1 cellular context compared by ENCODE assay signal in the genomic region with DNA sequence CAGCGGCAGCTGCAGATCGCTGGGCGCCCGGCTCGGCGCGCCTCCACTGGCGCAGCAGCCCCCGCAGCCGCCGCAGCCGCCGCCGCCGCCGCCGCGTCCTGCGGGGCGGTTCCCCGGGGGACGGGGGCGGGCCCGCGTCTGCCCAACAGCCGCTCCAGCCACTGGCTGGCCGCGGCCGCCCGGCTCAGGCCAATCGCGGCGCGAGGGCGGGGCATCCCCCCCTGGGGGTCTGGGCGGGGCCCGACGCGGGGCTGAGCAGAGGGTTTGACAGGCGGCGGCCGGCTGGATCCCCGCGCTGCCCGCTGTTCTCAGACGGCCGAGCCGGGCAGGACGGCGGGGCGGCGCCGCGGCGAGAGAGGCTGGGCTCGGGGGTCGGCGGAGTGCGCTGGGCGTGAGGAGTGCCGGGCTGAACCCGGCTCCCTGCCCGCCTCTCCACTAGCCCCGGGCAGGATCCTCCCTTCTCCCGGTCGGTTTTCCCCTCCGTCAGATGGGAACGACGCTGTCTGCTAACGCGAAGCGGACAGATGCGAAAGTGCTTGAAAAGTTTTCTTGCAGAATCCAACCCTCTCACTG.
A peak's percentile ranks its signal among the peaks of the same experiment; 100 is the strongest.
TF ChIP-seq lines count a peak whose summit lies in the region.

GLIS1 (minus strand) TSS at position 56 of the 573 bp plus-strand sequence. CDS start 1,100 bp downstream, outside the sequence.

TF ChIP-seq in K562, 482 proteins besides CTCF, POLR2A, EP300 and RAD21 (continued from another document and continues in another):
- TF ChIP-seq, protein P1, sequence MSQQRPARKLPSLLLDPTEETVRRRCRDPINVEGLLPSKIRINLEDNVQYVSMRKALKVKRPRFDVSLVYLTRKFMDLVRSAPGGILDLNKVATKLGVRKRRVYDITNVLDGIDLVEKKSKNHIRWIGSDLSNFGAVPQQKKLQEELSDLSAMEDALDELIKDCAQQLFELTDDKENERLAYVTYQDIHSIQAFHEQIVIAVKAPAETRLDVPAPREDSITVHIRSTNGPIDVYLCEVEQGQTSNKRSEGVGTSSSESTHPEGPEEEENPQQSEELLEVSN (IDR thresholded peaks at IDR 0.05; ENCODE audit: borderline replicate concordance in 1 of 2, extremely low read depth in 1 of 2, insufficient read depth in 1 of 2, insufficient read length in 1 of 2, low read depth in 1 of 2, low read length in 1 of 2, poor library complexity in 1 of 2, severe bottlenecking in 1 of 2), result peak in 1 of 2 experiments; percentile 62
- TF ChIP-seq, protein P2, sequence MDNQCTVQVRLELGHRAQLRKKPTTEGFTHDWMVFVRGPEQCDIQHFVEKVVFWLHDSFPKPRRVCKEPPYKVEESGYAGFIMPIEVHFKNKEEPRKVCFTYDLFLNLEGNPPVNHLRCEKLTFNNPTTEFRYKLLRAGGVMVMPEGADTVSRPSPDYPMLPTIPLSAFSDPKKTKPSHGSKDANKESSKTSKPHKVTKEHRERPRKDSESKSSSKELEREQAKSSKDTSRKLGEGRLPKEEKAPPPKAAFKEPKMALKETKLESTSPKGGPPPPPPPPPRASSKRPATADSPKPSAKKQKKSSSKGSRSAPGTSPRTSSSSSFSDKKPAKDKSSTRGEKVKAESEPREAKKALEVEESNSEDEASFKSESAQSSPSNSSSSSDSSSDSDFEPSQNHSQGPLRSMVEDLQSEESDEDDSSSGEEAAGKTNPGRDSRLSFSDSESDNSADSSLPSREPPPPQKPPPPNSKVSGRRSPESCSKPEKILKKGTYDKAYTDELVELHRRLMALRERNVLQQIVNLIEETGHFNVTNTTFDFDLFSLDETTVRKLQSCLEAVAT (IDR thresholded peaks at IDR 0.05), result no peak
- no peak for TF ChIP-seq ZFP36 (IDR thresholded peaks at IDR 0.05; ENCODE audit: low read depth, low read length, partially characterized antibody)
- TF ChIP-seq NFE2L1 (tag; IDR thresholded peaks at IDR 0.05; ENCODE audit: borderline replicate concordance, low read depth), result no peak
- TF ChIP-seq SRSF7 (optimal IDR thresholded peaks at IDR 0.05; ENCODE audit: low read depth, low read length), result no peak
- TF ChIP-seq HINFP (tag; conservative IDR thresholded peaks at IDR 0.05; ENCODE audit: low read depth), result no peak
- TF ChIP-seq GATAD2B (IDR thresholded peaks at IDR 0.05; ENCODE audit: borderline replicate concordance), result 0 out of 2 replicates have a peak, but pooled peaks have one; percentile 52
- TF ChIP-seq FOSL1 (tag; conservative IDR thresholded peaks at IDR 0.05), result no peak
- no peak for TF ChIP-seq HOXB6 (CRISPR knock-in tag; IDR thresholded peaks at IDR 0.05; ENCODE audit: borderline replicate concordance)
- TF ChIP-seq PHTF2 (CRISPR knock-in tag; IDR thresholded peaks at IDR 0.05), result no peak
- TF ChIP-seq, protein P3, sequence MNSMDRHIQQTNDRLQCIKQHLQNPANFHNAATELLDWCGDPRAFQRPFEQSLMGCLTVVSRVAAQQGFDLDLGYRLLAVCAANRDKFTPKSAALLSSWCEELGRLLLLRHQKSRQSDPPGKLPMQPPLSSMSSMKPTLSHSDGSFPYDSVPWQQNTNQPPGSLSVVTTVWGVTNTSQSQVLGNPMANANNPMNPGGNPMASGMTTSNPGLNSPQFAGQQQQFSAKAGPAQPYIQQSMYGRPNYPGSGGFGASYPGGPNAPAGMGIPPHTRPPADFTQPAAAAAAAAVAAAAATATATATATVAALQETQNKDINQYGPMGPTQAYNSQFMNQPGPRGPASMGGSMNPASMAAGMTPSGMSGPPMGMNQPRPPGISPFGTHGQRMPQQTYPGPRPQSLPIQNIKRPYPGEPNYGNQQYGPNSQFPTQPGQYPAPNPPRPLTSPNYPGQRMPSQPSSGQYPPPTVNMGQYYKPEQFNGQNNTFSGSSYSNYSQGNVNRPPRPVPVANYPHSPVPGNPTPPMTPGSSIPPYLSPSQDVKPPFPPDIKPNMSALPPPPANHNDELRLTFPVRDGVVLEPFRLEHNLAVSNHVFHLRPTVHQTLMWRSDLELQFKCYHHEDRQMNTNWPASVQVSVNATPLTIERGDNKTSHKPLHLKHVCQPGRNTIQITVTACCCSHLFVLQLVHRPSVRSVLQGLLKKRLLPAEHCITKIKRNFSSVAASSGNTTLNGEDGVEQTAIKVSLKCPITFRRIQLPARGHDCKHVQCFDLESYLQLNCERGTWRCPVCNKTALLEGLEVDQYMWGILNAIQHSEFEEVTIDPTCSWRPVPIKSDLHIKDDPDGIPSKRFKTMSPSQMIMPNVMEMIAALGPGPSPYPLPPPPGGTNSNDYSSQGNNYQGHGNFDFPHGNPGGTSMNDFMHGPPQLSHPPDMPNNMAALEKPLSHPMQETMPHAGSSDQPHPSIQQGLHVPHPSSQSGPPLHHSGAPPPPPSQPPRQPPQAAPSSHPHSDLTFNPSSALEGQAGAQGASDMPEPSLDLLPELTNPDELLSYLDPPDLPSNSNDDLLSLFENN (IDR thresholded peaks at IDR 0.05; ENCODE audit: low read depth in 2 of 2, low read length in 2 of 2), result no peak
- TF ChIP-seq ZNF3 (CRISPR knock-in tag; IDR thresholded peaks at IDR 0.05), result no peak
- no peak for TF ChIP-seq SIX5 (IDR thresholded peaks at IDR 0.05; ENCODE audit: borderline replicate concordance in 1 of 2, insufficient read depth in 1 of 2, low read depth in 1 of 2, low read length in 2 of 2)
- no peak for TF ChIP-seq CREB3L1 (IDR thresholded peaks at IDR 0.05; ENCODE audit: borderline replicate concordance, low read depth)
- no peak for TF ChIP-seq REST (CRISPR knock-in tag; IDR thresholded peaks at IDR 0.05; ENCODE audit: low read depth)
- no peak for TF ChIP-seq MYNN (IDR thresholded peaks at IDR 0.05)
- no peak for TF ChIP-seq MYNN (CRISPR knock-in tag; IDR thresholded peaks at IDR 0.05)
- TF ChIP-seq, protein P4, sequence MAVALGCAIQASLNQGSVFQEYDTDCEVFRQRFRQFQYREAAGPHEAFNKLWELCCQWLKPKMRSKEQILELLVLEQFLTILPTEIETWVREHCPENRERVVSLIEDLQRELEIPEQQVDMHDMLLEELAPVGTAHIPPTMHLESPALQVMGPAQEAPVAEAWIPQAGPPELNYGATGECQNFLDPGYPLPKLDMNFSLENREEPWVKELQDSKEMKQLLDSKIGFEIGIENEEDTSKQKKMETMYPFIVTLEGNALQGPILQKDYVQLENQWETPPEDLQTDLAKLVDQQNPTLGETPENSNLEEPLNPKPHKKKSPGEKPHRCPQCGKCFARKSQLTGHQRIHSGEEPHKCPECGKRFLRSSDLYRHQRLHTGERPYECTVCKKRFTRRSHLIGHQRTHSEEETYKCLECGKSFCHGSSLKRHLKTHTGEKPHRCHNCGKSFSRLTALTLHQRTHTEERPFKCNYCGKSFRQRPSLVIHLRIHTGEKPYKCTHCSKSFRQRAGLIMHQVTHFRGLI (CRISPR knock-in tag; IDR thresholded peaks at IDR 0.05), result no peak
- TF ChIP-seq, protein P5, sequence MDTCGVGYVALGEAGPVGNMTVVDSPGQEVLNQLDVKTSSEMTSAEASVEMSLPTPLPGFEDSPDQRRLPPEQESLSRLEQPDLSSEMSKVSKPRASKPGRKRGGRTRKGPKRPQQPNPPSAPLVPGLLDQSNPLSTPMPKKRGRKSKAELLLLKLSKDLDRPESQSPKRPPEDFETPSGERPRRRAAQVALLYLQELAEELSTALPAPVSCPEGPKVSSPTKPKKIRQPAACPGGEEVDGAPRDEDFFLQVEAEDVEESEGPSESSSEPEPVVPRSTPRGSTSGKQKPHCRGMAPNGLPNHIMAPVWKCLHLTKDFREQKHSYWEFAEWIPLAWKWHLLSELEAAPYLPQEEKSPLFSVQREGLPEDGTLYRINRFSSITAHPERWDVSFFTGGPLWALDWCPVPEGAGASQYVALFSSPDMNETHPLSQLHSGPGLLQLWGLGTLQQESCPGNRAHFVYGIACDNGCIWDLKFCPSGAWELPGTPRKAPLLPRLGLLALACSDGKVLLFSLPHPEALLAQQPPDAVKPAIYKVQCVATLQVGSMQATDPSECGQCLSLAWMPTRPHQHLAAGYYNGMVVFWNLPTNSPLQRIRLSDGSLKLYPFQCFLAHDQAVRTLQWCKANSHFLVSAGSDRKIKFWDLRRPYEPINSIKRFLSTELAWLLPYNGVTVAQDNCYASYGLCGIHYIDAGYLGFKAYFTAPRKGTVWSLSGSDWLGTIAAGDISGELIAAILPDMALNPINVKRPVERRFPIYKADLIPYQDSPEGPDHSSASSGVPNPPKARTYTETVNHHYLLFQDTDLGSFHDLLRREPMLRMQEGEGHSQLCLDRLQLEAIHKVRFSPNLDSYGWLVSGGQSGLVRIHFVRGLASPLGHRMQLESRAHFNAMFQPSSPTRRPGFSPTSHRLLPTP (IDR thresholded peaks at IDR 0.05; ENCODE audit: borderline replicate concordance, extremely low read depth, insufficient read length), result no peak
- 0 out of 2 replicates have a peak, but pooled peaks have one; percentile 22 for TF ChIP-seq THAP7 (CRISPR knock-in tag; IDR thresholded peaks at IDR 0.05)
- TF ChIP-seq, protein P6, sequence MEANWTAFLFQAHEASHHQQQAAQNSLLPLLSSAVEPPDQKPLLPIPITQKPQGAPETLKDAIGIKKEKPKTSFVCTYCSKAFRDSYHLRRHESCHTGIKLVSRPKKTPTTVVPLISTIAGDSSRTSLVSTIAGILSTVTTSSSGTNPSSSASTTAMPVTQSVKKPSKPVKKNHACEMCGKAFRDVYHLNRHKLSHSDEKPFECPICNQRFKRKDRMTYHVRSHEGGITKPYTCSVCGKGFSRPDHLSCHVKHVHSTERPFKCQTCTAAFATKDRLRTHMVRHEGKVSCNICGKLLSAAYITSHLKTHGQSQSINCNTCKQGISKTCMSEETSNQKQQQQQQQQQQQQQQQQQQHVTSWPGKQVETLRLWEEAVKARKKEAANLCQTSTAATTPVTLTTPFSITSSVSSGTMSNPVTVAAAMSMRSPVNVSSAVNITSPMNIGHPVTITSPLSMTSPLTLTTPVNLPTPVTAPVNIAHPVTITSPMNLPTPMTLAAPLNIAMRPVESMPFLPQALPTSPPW (CRISPR knock-in tag; IDR thresholded peaks at IDR 0.05), result peak; percentile 92
- TF ChIP-seq SNAPC5 (CRISPR knock-in tag; IDR thresholded peaks at IDR 0.05), result no peak
- no peak for TF ChIP-seq FOXJ3 (CRISPR knock-in tag; IDR thresholded peaks at IDR 0.05)
- no peak for TF ChIP-seq HDAC1 (IDR thresholded peaks at IDR 0.05)
- no peak for TF ChIP-seq ZNF408 (CRISPR knock-in tag; IDR thresholded peaks at IDR 0.05; ENCODE audit: low read depth)
- TF ChIP-seq TFE3 (CRISPR knock-in tag; IDR thresholded peaks at IDR 0.05), result no peak
- TF ChIP-seq SUPT5H (IDR thresholded peaks at IDR 0.05), result no peak
